19 cellular contexts compared by ENCODE assay signal in genomic region chr22:45948081-45948648, GRCh38. TPM values are rescaled to one million over a fixed set of nuclear protein-coding genes. Genes with fewer than 3 reads are reported as not detected.
A peak's percentile ranks its signal among the peaks of the same experiment; 100 is the strongest.
DNase-seq lines count a peak whose midpoint lies in the region; ATAC-seq and TF ChIP-seq lines count a peak whose summit lies in the region.
"Had no signal": no experiment of that assay in that cellular context is flagged by ENCODE, and none has a peak within 500 bp of the region (broad histone marks: within the 10 kb centered on the region; RNA-seq: fewer than 3 reads in every experiment).

No MANE protein-coding gene starts in this region.

- DNase-seq in NCI-H82 (lab: John Stamatoyannopoulos, UW) (peak; percentile 4), NCI-H82 treated with DMSO at 0.1 percent for 48 hours (lab: John Stamatoyannopoulos, UW; ENCODE audit: unreplicated experiment) (no peak), NCI-H1694 (lab: John Stamatoyannopoulos, UW) (peak; percentile 70), RWPE2 (ENCODE audit: low spot score) (no peak), spleen (peak; percentile 81), NCI-H128 (lab: John Stamatoyannopoulos, UW; ENCODE audit: unreplicated experiment) (no peak), HuH-7.5 (ENCODE audit: low spot score) (no peak), NK-92 (lab: John Stamatoyannopoulos, UW; ENCODE audit: unreplicated experiment) (no peak)
- DNase-seq: activated CD4-positive, CD25-positive, alpha-beta regulatory T cell; activated gamma-delta T cell; aorta; left ventricle myocardium superior; NCI-H226; stimulated activated naive CD4-positive, alpha-beta T cell; T-helper 1 cell; upper lobe of right lung had no signal

- H3K4me3 ChIP-seq in RWPE2 (ENCODE audit: severe bottlenecking) (no peak overlapping the region), spleen (no peak overlapping the region)
- H3K4me3 ChIP-seq: smooth muscle cell, upper lobe of right lung had no signal

- WGBS in spleen, 5 donors, result 41 to 100% (median 61%) methylated on average over 2 to 21 of the region's 21 CpGs

- peaks cover 8% of the 10 kb centered on the region for H3K4me1 ChIP-seq in RWPE2 (ENCODE audit: insufficient read depth, poor library complexity, severe bottlenecking)
- peaks cover 0 to 20% (median 2%) of the 10 kb centered on the region in 6 donors for H3K4me1 ChIP-seq in spleen
- H3K4me1 ChIP-seq: upper lobe of right lung had no signal

- TF ChIP-seq CTCF in RWPE2 (IDR thresholded peaks at IDR 0.05; ENCODE audit: poor library complexity, severe bottlenecking) (peak; percentile 12), spleen (IDR thresholded peaks at IDR 0.05 in 8 of 11, conservative IDR thresholded peaks at IDR 0.05 in 3 of 11) (no peak)

- no peak for TF ChIP-seq POLR2A in spleen (IDR thresholded peaks at IDR 0.05)

- ATAC-seq in RWPE2 (ENCODE audit: low read depth), result peak; percentile 12; the same call in 2 of the 3 replicates
- ATAC-seq: left ventricle myocardium superior, upper lobe of right lung had no signal

- intact Hi-C loops in spleen (cut with DNase I; ENCODE audit: low total_unique reads), result no loop called here

- H3K36me3 ChIP-seq in RWPE2 (ENCODE audit: low read depth), result no peaks in the 10 kb centered on the region
- H3K36me3 ChIP-seq in spleen, result no peaks in the 10 kb centered on the region
- H3K36me3 ChIP-seq: upper lobe of right lung had no signal

- H3K9me3 ChIP-seq in RWPE2 (ENCODE audit: severe bottlenecking) (no peaks in the 10 kb centered on the region), spleen (no peaks in the 10 kb centered on the region)
- H3K9me3 ChIP-seq: upper lobe of right lung had no signal

- no peaks in the 10 kb centered on the region for H3K27me3 ChIP-seq in RWPE2 (ENCODE audit: insufficient read depth, poor library complexity, severe bottlenecking)
- H3K27me3 ChIP-seq in spleen (replicated peaks in 1 of 7), result peaks cover 0 to 53% (median 7%) of the 10 kb centered on the region in 7 donors

- H3K27ac ChIP-seq in RWPE2 (ENCODE audit: poor library complexity, severe bottlenecking) (no peak overlapping the region), spleen (no peak overlapping the region)
- H3K27ac ChIP-seq: upper lobe of right lung had no signal

RNA-seq across cellular contexts. Expression of gene WNT7B, which starts 28.8 kb away (rescaled TPM):
- total RNA-seq in spleen, result not detected
- polyA plus RNA-seq in spleen, result not detected
- total RNA-seq: aorta, left ventricle myocardium superior, myocyte, posterior vena cava had no signal
- polyA plus RNA-seq: aorta had no signal

Comparison
In these comparisons a context has a peak if more than half of its experiments do, and no peak if none do; other contexts are left out.
1. DNase-seq: peak in NCI-H82 (single experiment), NCI-H1694 (single experiment) and spleen (single experiment); none in NCI-H82 treated with DMSO at 0.1 percent for 48 hours (single experiment), RWPE2 (single experiment), NCI-H128 (single experiment), HuH-7.5 (single experiment) and NK-92 (single experiment).